ENCODE assay signal across 20 cellular contexts in genomic region chr20:54688476-54688875, GRCh38.
DNase-seq lines count a peak whose midpoint lies in the region; ATAC-seq and TF ChIP-seq lines count a peak whose summit lies in the region.
"Had no signal": no experiment of that assay in that cellular context is flagged by ENCODE, and none has a peak within 500 bp of the region (broad histone marks: within the 10 kb centered on the region; RNA-seq: fewer than 3 reads in every experiment).

No MANE protein-coding gene starts in this region.

- H3K4me3 ChIP-seq in H7 (ENCODE audit: insufficient read depth, low read depth, low read length) = no peak overlapping the region
- H3K4me3 ChIP-seq: BLaER1, GM12878, GM23338, HAP-1 had no signal

- H3K36me3 ChIP-seq in H7 (replicated peaks; ENCODE audit: control insufficient read depth, insufficient read depth, low read length) = no peaks in the 10 kb centered on the region
- H3K36me3 ChIP-seq: BLaER1, HAP-1 had no signal

- DNase-seq in DMS53 (lab: John Stamatoyannopoulos, UW) (peak; percentile 7), DMS53 treated with DMSO at 0.1 percent for 48 hours (lab: John Stamatoyannopoulos, UW; ENCODE audit: unreplicated experiment) (no peak), RPMI7951 (ENCODE audit: low read depth) (peak; percentile 8), foreskin keratinocyte (no peak), NCI-H2227 (lab: John Stamatoyannopoulos, UW; ENCODE audit: unreplicated experiment) (no peak), GDM1 (lab: John Stamatoyannopoulos, UW) (no peak), H7 (no peak)
- DNase-seq: Caco-2; CD4-positive, CD25-positive, alpha-beta regulatory T cell; CD8-positive, alpha-beta T cell; DMS153; DMS79 treated with DMSO at 0.1 percent for 48 hours; HFFc6 had no signal

- H3K4me1 ChIP-seq in foreskin keratinocyte = no peaks in the 10 kb centered on the region
- H3K4me1 ChIP-seq: BLaER1, Caco-2, HAP-1 had no signal

- H3K27me3 ChIP-seq in foreskin keratinocyte (no peaks in the 10 kb centered on the region), H7 (ENCODE audit: control insufficient read depth, insufficient read depth, low read length) (no peaks in the 10 kb centered on the region)
- H3K27me3 ChIP-seq: BLaER1 had no signal

- no peak overlapping the region for H3K27ac ChIP-seq in foreskin keratinocyte
- H3K27ac ChIP-seq: 22Rv1, BLaER1, C4-2B had no signal

- ATAC-seq in foreskin keratinocyte (peak; percentile 27), GM21786 (IDR thresholded peaks at IDR 0.05; ENCODE audit: unreplicated experiment) (no peak)
- ATAC-seq: CD8-positive, alpha-beta T cell; GM12878; GM23338 had no signal

- no peak for TF ChIP-seq CTCF in foreskin keratinocyte (conservative IDR thresholded peaks at IDR 0.05)

Comparison
In these comparisons a context has a peak if more than half of its experiments do, and no peak if none do; other contexts are left out.
1. DNase-seq: peak in DMS53 (single experiment) and RPMI7951 (single experiment); none in DMS53 treated with DMSO at 0.1 percent for 48 hours (single experiment), foreskin keratinocyte (0 of 2), NCI-H2227 (single experiment), GDM1 (single experiment) and H7 (single experiment).